ENCODE assay signal across 10 cellular contexts in genomic region chr9:27311184-27311583, GRCh38. TPM values are rescaled to one million over a fixed set of nuclear protein-coding genes. Genes with fewer than 3 reads are reported as not detected.
"Had no signal": no experiment of that assay in that cellular context is flagged by ENCODE, and none has a peak within 500 bp of the region (broad histone marks: within the 10 kb centered on the region; RNA-seq: fewer than 3 reads in every experiment).

No MANE protein-coding gene starts in this region.

- DNase-seq: GM23248, GOT3, H9, HCEC 1CT, HFFc6 had no signal

- ATAC-seq: HCT116 had no signal

- H3K27ac Mint-ChIP-seq: GM23338, H9, HFFc6 had no signal

- H3K27ac ChIP-seq: GM23248 had no signal

- H3K9me3 Mint-ChIP-seq: HFFc6 had no signal

- H3K4me3 Mint-ChIP-seq: GM23338, H9, HFFc6 had no signal

- H3K9me3 ChIP-seq: HAP-1 had no signal

- H2AFZ ChIP-seq: GM23248, GM23338 had no signal

- H3K4me3 ChIP-seq: GM23248, GM23338, HAP-1 had no signal

- H3K9ac ChIP-seq: GM23248 had no signal

- H3K36me3 ChIP-seq: HAP-1 had no signal

- H3K4me2 ChIP-seq: GM23338 had no signal

RNA-seq across cellular contexts. Expression of gene EQTN, which starts 14.2 kb away (rescaled TPM):
- total RNA-seq: GM23248, H1, H4, H9, HFFc6 had no signal
- polyA plus RNA-seq: GM23248, GM23338 had no signal
